In genomic region chr5:76801159-76801802, GRCh38 we compare ENCODE assay signal across 1 cellular context.
TF ChIP-seq lines count a peak whose summit lies in the region.

No MANE protein-coding gene starts in this region.

TF ChIP-seq in WTC11, 78 proteins besides CTCF, POLR2A, EP300 and RAD21 (continued from another document):
- no peak for TF ChIP-seq AR (CRISPR knock-in tag; IDR thresholded peaks at IDR 0.05)
- TF ChIP-seq CREM (CRISPR knock-in tag; IDR thresholded peaks at IDR 0.05) = no peak
- no peak for TF ChIP-seq USF1 (CRISPR knock-in tag; IDR thresholded peaks at IDR 0.05)
- no peak for TF ChIP-seq ETV6 (CRISPR knock-in tag; IDR thresholded peaks at IDR 0.05)
- TF ChIP-seq E2F1 (CRISPR knock-in tag; IDR thresholded peaks at IDR 0.05) = no peak
- TF ChIP-seq ZNF219 (CRISPR knock-in tag; IDR thresholded peaks at IDR 0.05; ENCODE audit: borderline replicate concordance) = no peak
- no peak for TF ChIP-seq MLX (CRISPR knock-in tag; IDR thresholded peaks at IDR 0.05)
- no peak for TF ChIP-seq KAT7 (CRISPR knock-in tag; IDR thresholded peaks at IDR 0.05; ENCODE audit: borderline replicate concordance)
- no peak for TF ChIP-seq ZNF425 (CRISPR knock-in tag; conservative IDR thresholded peaks at IDR 0.05)
- TF ChIP-seq ERG (CRISPR knock-in tag; IDR thresholded peaks at IDR 0.05) = no peak
TF ChIP-seq in WTC11: peak in this region for 0.
